Comparison of ENCODE assay signal across 8 cellular contexts in the genomic region with DNA sequence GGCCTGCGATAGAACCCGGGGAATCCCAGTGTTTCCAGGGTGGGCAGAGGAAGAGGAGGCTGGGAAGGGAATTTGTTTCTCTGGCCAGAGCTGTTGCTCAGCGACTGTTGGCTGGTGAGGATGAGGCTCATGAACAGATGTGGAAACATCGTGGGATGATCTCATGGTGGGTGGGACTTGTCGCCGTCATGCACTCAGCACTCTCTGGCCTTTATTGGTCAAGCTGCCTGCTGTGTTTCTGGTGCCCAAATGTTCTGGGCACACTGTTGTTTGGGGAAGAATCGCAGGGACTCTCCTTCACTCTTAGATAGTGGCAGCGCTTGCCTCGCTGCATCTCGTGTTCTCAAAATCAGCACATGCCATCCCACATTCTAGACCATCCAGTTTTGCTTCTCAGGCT.
DNase-seq lines count a peak whose midpoint lies in the region; ATAC-seq and TF ChIP-seq lines count a peak whose summit lies in the region.

No MANE protein-coding gene starts in this region.

- H2AFZ ChIP-seq in ACC112 (ENCODE audit: low read length, unreplicated experiment), result no peak overlapping the region

- H3K9me3 ChIP-seq in mucosa of rectum (ENCODE audit: control insufficient read depth in 2 of 2, low read length in 2 of 2), result no peaks in the 10 kb centered on the region

- DNase-seq in NB4 (ENCODE audit: low read depth) (peak; percentile 29), endothelial cell (ENCODE audit: low spot score) (no peak), GM10248 (ENCODE audit: extremely low spot score) (no peak), GF-D8 (lab: John Stamatoyannopoulos, UW) (no peak)

- no peaks in the 10 kb centered on the region for H3K36me3 Mint-ChIP-seq in endothelial cell (ENCODE audit: low read depth, unreplicated experiment)

- H3K9me3 Mint-ChIP-seq in endothelial cell (ENCODE audit: unreplicated experiment), result peaks cover 5% of the 10 kb centered on the region

- H3K4me1 Mint-ChIP-seq in endothelial cell (ENCODE audit: unreplicated experiment), result peaks cover 47% of the 10 kb centered on the region

- CTCF ChIA-PET in GM10248 (lab: Yijun Ruan, JAX), result interaction anchor here (1.1 to 2.0 kb wide), 4 partner anchors 10 to 1094 kb away, joined by 3 to 6 read pairs (median 3); no protein-coding TSS in a partner anchor

- H3K4me1 ChIP-seq in ACC112 (ENCODE audit: control insufficient read depth, insufficient read depth, low read length, unreplicated experiment) (peaks cover 36% of the 10 kb centered on the region), mucosa of rectum (ENCODE audit: control insufficient read depth in 2 of 2, insufficient read depth in 2 of 2, low read length in 2 of 2) (peaks cover 16 to 21% of the 10 kb centered on the region in 2 donors)

- H3K27ac ChIP-seq in ACC112 (ENCODE audit: low read depth, low read length), result peak overlapping the region; percentile 81
- H3K27ac ChIP-seq in mucosa of rectum (ENCODE audit: low read depth in 2 of 2, low read length in 2 of 2), result peak overlapping the region; percentile 75 to 78

- H3K27me3 ChIP-seq in ACC112 (ENCODE audit: insufficient read depth, low read length) (no peaks in the 10 kb centered on the region), mucosa of rectum (ENCODE audit: control insufficient read depth in 2 of 2, insufficient read depth in 2 of 2, low read length in 2 of 2) (no peaks in the 10 kb centered on the region)

- H3K27me3 Mint-ChIP-seq in endothelial cell (ENCODE audit: unreplicated experiment), result peaks cover 11% of the 10 kb centered on the region

- H3K4me3 ChIP-seq in ACC112 (ENCODE audit: low read depth, low read length), result no peak overlapping the region
- no peak overlapping the region for H3K4me3 ChIP-seq in NB4 (ENCODE audit: low read depth, low read length)
- no peak overlapping the region for H3K4me3 ChIP-seq in mucosa of rectum (ENCODE audit: low read length in 2 of 2)

- no peak for TF ChIP-seq POLR2A in NB4 (IDR thresholded peaks at IDR 0.05; ENCODE audit: extremely low read depth, insufficient read length)

- H3K4me3 Mint-ChIP-seq in endothelial cell (ENCODE audit: unreplicated experiment), result no peak overlapping the region

- POLR2A ChIA-PET in GM10248 (lab: Yijun Ruan, JAX), result no interaction called here

- ATAC-seq in GM18511 (IDR thresholded peaks at IDR 0.05; ENCODE audit: unreplicated experiment), result no peak
- no peak for ATAC-seq in GM18907 (IDR thresholded peaks at IDR 0.05; ENCODE audit: unreplicated experiment)

- peak overlapping the region; percentile 50 for H3K27ac Mint-ChIP-seq in endothelial cell (ENCODE audit: unreplicated experiment)

- peaks cover 22% of the 10 kb centered on the region for H3K79me2 ChIP-seq in ACC112 (ENCODE audit: control insufficient read depth, insufficient read depth, low read length, unreplicated experiment)

- no peak overlapping the region for H3K9ac ChIP-seq in mucosa of rectum (ENCODE audit: low read depth in 1 of 2, low read length in 2 of 2)

- TF ChIP-seq CTCF in NB4 (IDR thresholded peaks at IDR 0.05; ENCODE audit: low read depth, low read length) (no peak), endothelial cell (IDR thresholded peaks at IDR 0.05; ENCODE audit: unreplicated experiment) (no peak), GM10248 (IDR thresholded peaks at IDR 0.05; ENCODE audit: control extremely low read depth, extremely low read depth, low read depth, missing control alignments) (no peak)

- H3K36me3 ChIP-seq in ACC112 (ENCODE audit: insufficient read depth, low read length), result no peaks in the 10 kb centered on the region
- H3K36me3 ChIP-seq in mucosa of rectum (ENCODE audit: control insufficient read depth in 2 of 2, insufficient read depth in 2 of 2, low read length in 2 of 2), result no peaks in the 10 kb centered on the region
